In genomic region chr12:52390739-52391617, GRCh38 we compare ENCODE assay signal across 8 cellular contexts. TPM values are rescaled to one million over a fixed set of nuclear protein-coding genes. Genes with fewer than 3 reads are reported as not detected.
DNase-seq lines count a peak whose midpoint lies in the region; ATAC-seq and TF ChIP-seq lines count a peak whose summit lies in the region.

No MANE protein-coding gene starts in this region.

- H3K9me2 ChIP-seq in Karpas-422 (replicated peaks; ENCODE audit: insufficient read depth, low read length): no peaks in the 10 kb centered on the region

- peak; percentile 52 for TF ChIP-seq CTCF in DND-41 (IDR thresholded peaks at IDR 0.05; ENCODE audit: borderline replicate concordance, extremely low read depth, low read length, poor library complexity, severe bottlenecking)

- ATAC-seq in DND-41 (ENCODE audit: insufficient read depth, low read depth) (0 out of 3 replicates have a peak, but pooled peaks have one; percentile 27), HG02610 (IDR thresholded peaks at IDR 0.05; ENCODE audit: unreplicated experiment) (no peak)

- H3K79me2 ChIP-seq in DND-41 (ENCODE audit: insufficient read depth, low read length) (no peaks in the 10 kb centered on the region), Karpas-422 (ENCODE audit: low read length) (no peaks in the 10 kb centered on the region)

- peak overlapping the region in 1 of 2 experiments; percentile 26 for H3K14ac ChIP-seq in mesenchymal stem cell (ENCODE audit: low read length in 2 of 2)

- H3K27ac ChIP-seq in DND-41 (ENCODE audit: low read length) (no peak overlapping the region), Karpas-422 (ENCODE audit: low read length) (no peak overlapping the region), cingulate gyrus (ENCODE audit: low read depth, low read length) (peak overlapping the region; percentile 52), mesenchymal stem cell (ENCODE audit: low read length, poor library complexity, severe bottlenecking) (no peak overlapping the region)

- no peak overlapping the region for H4K91ac ChIP-seq in mesenchymal stem cell (ENCODE audit: low read length)

- peaks cover 20% of the 10 kb centered on the region for H3K27me3 ChIP-seq in DND-41 (ENCODE audit: insufficient read depth, low read length, poor library complexity)
- no peaks in the 10 kb centered on the region for H3K27me3 ChIP-seq in Karpas-422 (ENCODE audit: low read length)
- peaks cover 59 to 66% of the 10 kb centered on the region in 2 experiments for H3K27me3 ChIP-seq in mesenchymal stem cell (ENCODE audit: control insufficient read depth in 1 of 2, insufficient read depth in 1 of 2, low read length in 2 of 2)

- no peak overlapping the region for H3K4ac ChIP-seq in mesenchymal stem cell (ENCODE audit: low read depth in 1 of 2, low read length in 2 of 2)

- no peak overlapping the region for H4K8ac ChIP-seq in mesenchymal stem cell (ENCODE audit: low read length)

- H3K4me2 ChIP-seq in DND-41 (ENCODE audit: insufficient read depth, low read length): no peak overlapping the region
- no peak overlapping the region for H3K4me2 ChIP-seq in Karpas-422 (ENCODE audit: low read depth, low read length, poor library complexity, severe bottlenecking)
- H3K4me2 ChIP-seq in mesenchymal stem cell (ENCODE audit: low read length, poor library complexity, severe bottlenecking): no peak overlapping the region

- no peak overlapping the region for H2BK15ac ChIP-seq in mesenchymal stem cell (ENCODE audit: low read depth, poor library complexity, severe bottlenecking)

- H3K23ac ChIP-seq in mesenchymal stem cell (ENCODE audit: low read length in 2 of 2): no peak overlapping the region

- H3K9me3 ChIP-seq in DND-41 (ENCODE audit: insufficient read depth, low read length, severe bottlenecking): no peaks in the 10 kb centered on the region
- no peaks in the 10 kb centered on the region for H3K9me3 ChIP-seq in Karpas-422 (ENCODE audit: low read length)
- H3K9me3 ChIP-seq in mesenchymal stem cell (ENCODE audit: control insufficient read depth, low read length): no peaks in the 10 kb centered on the region

- H2BK5ac ChIP-seq in mesenchymal stem cell (ENCODE audit: low read depth, low read length, poor library complexity, severe bottlenecking): no peak overlapping the region

- no peak overlapping the region for H3K4me3 ChIP-seq in DND-41 (ENCODE audit: low read depth in 1 of 2, low read length in 2 of 2)
- no peak overlapping the region for H3K4me3 ChIP-seq in Karpas-422 (ENCODE audit: low read length)
- no peak overlapping the region for H3K4me3 ChIP-seq in mesenchymal stem cell (ENCODE audit: insufficient read depth in 1 of 2, low read depth in 1 of 2, low read length in 2 of 2)

- H2AFZ ChIP-seq in DND-41 (ENCODE audit: low read depth, low read length) (no peak overlapping the region), Karpas-422 (ENCODE audit: low read length) (no peak overlapping the region), mesenchymal stem cell (ENCODE audit: low read depth, low read length) (no peak overlapping the region)

- peak; percentile 10 for DNase-seq in DND-41
- DNase-seq in Karpas-422: peak; percentile 70
- peak; percentile 21 for DNase-seq in mesenchymal stem cell
- no peak for DNase-seq in KG1 (lab: John Stamatoyannopoulos, UW)
- DNase-seq in LoVo (ENCODE audit: low spot score): no peak
- no peak for DNase-seq in mesenteric fat pad (ENCODE audit: low spot score)

- H3K9ac ChIP-seq in DND-41 (ENCODE audit: low read depth, low read length): no peak overlapping the region
- H3K9ac ChIP-seq in Karpas-422 (ENCODE audit: low read length): no peak overlapping the region
- H3K9ac ChIP-seq in mesenchymal stem cell (ENCODE audit: low read length): no peak overlapping the region

- H3K4me1 ChIP-seq in DND-41 (ENCODE audit: insufficient read depth, low read length) (no peaks in the 10 kb centered on the region), Karpas-422 (ENCODE audit: low read length) (peaks cover 23% of the 10 kb centered on the region), mesenchymal stem cell (ENCODE audit: control insufficient read depth, insufficient read depth, low read depth, low read length) (peaks cover 1% of the 10 kb centered on the region)

- H2BK12ac ChIP-seq in mesenchymal stem cell (ENCODE audit: low read length in 2 of 2): no peak overlapping the region

- WGBS in mesenchymal stem cell: 56% methylated on average over 11 of the region's 11 CpGs

- no peak overlapping the region for H3K18ac ChIP-seq in mesenchymal stem cell (ENCODE audit: low read depth in 1 of 2, low read length in 2 of 2)

- H4K20me1 ChIP-seq in DND-41 (ENCODE audit: insufficient read depth, low read length): peaks cover 4% of the 10 kb centered on the region
- H4K20me1 ChIP-seq in Karpas-422 (ENCODE audit: insufficient read depth, low read depth, low read length): no peaks in the 10 kb centered on the region

- H2BK120ac ChIP-seq in mesenchymal stem cell (ENCODE audit: low read depth, low read length): no peak overlapping the region

- H3K36me3 ChIP-seq in DND-41 (ENCODE audit: insufficient read depth, low read length) (no peaks in the 10 kb centered on the region), Karpas-422 (ENCODE audit: insufficient read depth, low read length) (no peaks in the 10 kb centered on the region), mesenchymal stem cell (ENCODE audit: control insufficient read depth in 1 of 2, insufficient read depth in 2 of 2, low read depth in 1 of 2, low read length in 2 of 2) (no peaks in the 10 kb centered on the region)

- no peak overlapping the region for H2AK5ac ChIP-seq in mesenchymal stem cell (ENCODE audit: low read length, severe bottlenecking)

- H3K79me1 ChIP-seq in mesenchymal stem cell (replicated peaks; ENCODE audit: low read length, poor library complexity, severe bottlenecking): no peaks in the 10 kb centered on the region

RNA-seq across cellular contexts. Expression of gene KRT84, which starts 5.5 kb away (rescaled TPM):
- total RNA-seq in Karpas-422 (2014; rRNA removed; shearing (Covaris generic); ENCODE audit: low replicate concordance): not detected in 2 replicates
- polyA plus RNA-seq in mesenchymal stem cell (2013, experiment 1 of 2): not detected
- polyA plus RNA-seq in mesenchymal stem cell (2013, experiment 2 of 2): not detected
- total RNA-seq in mesenteric fat pad: not detected

RNA-seq across cellular contexts. Expression of gene KRT82, which starts 15.2 kb away (rescaled TPM):
- total RNA-seq in Karpas-422 (2014; rRNA removed; shearing (Covaris generic); ENCODE audit: low replicate concordance): not detected in 2 replicates
- polyA plus RNA-seq in mesenchymal stem cell (2013, experiment 1 of 2): not detected
- not detected for polyA plus RNA-seq in mesenchymal stem cell (2013, experiment 2 of 2)
- not detected for total RNA-seq in mesenteric fat pad

RNA-seq across cellular contexts. Expression of gene KRT85, which starts 23.7 kb away (rescaled TPM):
- total RNA-seq in Karpas-422 (2014; rRNA removed; shearing (Covaris generic); ENCODE audit: low replicate concordance): not detected in 2 replicates
- not detected for polyA plus RNA-seq in mesenchymal stem cell (2013, experiment 1 of 2)
- not detected for polyA plus RNA-seq in mesenchymal stem cell (2013, experiment 2 of 2)
- total RNA-seq in mesenteric fat pad: not detected

RNA-seq across cellular contexts. Expression of gene KRT75, which starts 43.2 kb away (rescaled TPM):
- total RNA-seq in Karpas-422 (2014; rRNA removed; shearing (Covaris generic); ENCODE audit: low replicate concordance): not detected in 2 replicates
- not detected for polyA plus RNA-seq in mesenchymal stem cell (2013, experiment 1 of 2)
- polyA plus RNA-seq in mesenchymal stem cell (2013, experiment 2 of 2): not detected
- total RNA-seq in mesenteric fat pad: not detected

Comparison
In these comparisons a context has a peak if more than half of its experiments do, and no peak if none do; other contexts are left out.
1. DNase-seq: peak in DND-41 (single experiment), Karpas-422 (single experiment) and mesenchymal stem cell (single experiment); none in KG1 (single experiment), LoVo (single experiment) and mesenteric fat pad (single experiment).